In the genomic region with DNA sequence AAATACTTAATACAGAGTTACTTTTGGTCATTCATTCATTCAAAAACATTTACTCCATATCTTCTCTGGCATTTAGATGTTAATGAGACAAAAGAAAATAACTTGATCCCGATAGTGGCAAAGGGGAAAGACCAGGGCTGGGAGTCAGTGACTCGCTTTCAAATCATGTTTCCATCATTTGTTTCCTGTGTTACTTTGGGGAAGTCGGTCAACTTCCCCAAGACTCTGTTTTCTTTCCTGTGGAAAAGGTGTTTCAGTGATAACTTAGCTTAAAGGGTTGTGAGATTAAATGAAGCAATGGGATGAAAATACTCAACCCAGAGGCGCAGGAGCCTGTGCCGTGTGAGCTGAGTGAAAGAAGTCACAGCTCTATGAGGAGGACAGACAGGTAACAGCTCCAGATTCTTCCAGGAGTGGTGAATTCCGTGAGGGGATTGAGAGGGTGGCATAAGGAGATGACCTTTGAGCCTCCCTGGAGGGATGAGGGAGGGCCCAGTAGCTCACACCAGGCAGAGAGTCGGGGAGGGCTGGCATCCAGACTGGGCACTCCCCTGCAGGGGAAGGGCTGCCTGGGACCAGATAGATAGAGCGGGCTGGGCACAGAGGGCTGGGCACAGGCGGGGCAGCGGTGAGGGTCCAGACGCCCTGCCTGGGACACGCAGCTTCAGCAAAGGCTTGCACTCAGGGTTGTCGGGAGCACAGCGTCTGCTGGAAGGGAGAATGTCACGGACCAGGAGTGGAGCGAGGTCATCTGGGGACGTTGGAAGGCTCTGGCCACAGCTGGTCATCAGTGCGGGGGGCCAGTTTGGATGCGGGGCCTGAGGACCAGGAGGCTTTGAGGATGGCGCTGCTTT, we compare ENCODE assay signal across 14 cellular contexts.
DNase-seq lines count a peak whose midpoint lies in the region; ATAC-seq and TF ChIP-seq lines count a peak whose summit lies in the region.
"Had no signal": no experiment of that assay in that cellular context is flagged by ENCODE, and none has a peak within 500 bp of the region (broad histone marks: within the 10 kb centered on the region; RNA-seq: fewer than 3 reads in every experiment).

No MANE protein-coding gene starts in this region.

- H3K27me3 ChIP-seq in uterus = no peaks in the 10 kb centered on the region
- H3K27me3 ChIP-seq: BLaER1 had no signal

- H3K9me3 Mint-ChIP-seq in HFFc6 (no peaks in the 10 kb centered on the region), mesothelial cell of epicardium (no peaks in the 10 kb centered on the region)

- intact Hi-C loops in uterus (cut with DNase I; ENCODE audit: low total_unique reads) = no loop called here

- H3K27ac Mint-ChIP-seq in HFFc6 = peak overlapping the region; percentile 78
- peak overlapping the region; percentile 4 for H3K27ac Mint-ChIP-seq in mesothelial cell of epicardium

- peak overlapping the region in 1 of 2 donors; percentile 36 for H3K27ac ChIP-seq in uterus
- H3K27ac ChIP-seq: BLaER1, prostate gland had no signal

- ATAC-seq in HG03354 (IDR thresholded peaks at IDR 0.05; ENCODE audit: poor library complexity, severe bottlenecking, unreplicated experiment) = no peak

- peaks cover 45% of the 10 kb centered on the region for H3K4me1 Mint-ChIP-seq in HFFc6 (ENCODE audit: low read depth)
- H3K4me1 Mint-ChIP-seq in mesothelial cell of epicardium = peaks cover 10% of the 10 kb centered on the region

- H3K36me3 Mint-ChIP-seq in HFFc6 (ENCODE audit: low read depth) (peaks cover 14% of the 10 kb centered on the region), mesothelial cell of epicardium (peaks cover 33% of the 10 kb centered on the region)

- H3K27me3 Mint-ChIP-seq in HFFc6 (ENCODE audit: insufficient read depth) = peaks cover 7% of the 10 kb centered on the region
- H3K27me3 Mint-ChIP-seq in mesothelial cell of epicardium (ENCODE audit: low read depth) = no peaks in the 10 kb centered on the region
- H3K27me3 Mint-ChIP-seq: brain had no signal

- TF ChIP-seq POLR2A in uterus (IDR thresholded peaks at IDR 0.05) = no peak

- no peaks in the 10 kb centered on the region for H3K4me1 ChIP-seq in uterus
- H3K4me1 ChIP-seq: prostate gland had no signal

- TF ChIP-seq CTCF in HFFc6 (IDR thresholded peaks at IDR 0.05) (no peak), mesothelial cell of epicardium (IDR thresholded peaks at IDR 0.05; ENCODE audit: unreplicated experiment) (no peak), uterus (IDR thresholded peaks at IDR 0.05) (no peak)

- no peak overlapping the region for H3K4me3 ChIP-seq in uterus
- H3K4me3 ChIP-seq: BLaER1, prostate gland had no signal

- H3K4me3 Mint-ChIP-seq in HFFc6 = peak overlapping the region; percentile 20
- H3K4me3 Mint-ChIP-seq in mesothelial cell of epicardium = no peak overlapping the region
- H3K4me3 Mint-ChIP-seq: brain had no signal

- no peaks in the 10 kb centered on the region for H3K9me3 ChIP-seq in uterus
- H3K9me3 ChIP-seq: prostate gland had no signal

- no peaks in the 10 kb centered on the region for H3K36me3 ChIP-seq in uterus
- H3K36me3 ChIP-seq: prostate gland had no signal

- peak; percentile 41 for DNase-seq in AG08395 (ENCODE audit: low spot score)
- DNase-seq in HFFc6 = no peak
- DNase-seq in dermis microvascular lymphatic vessel endothelial cell (ENCODE audit: low read depth in 2 of 2) = peak; percentile 86 to 88
- DNase-seq in mesothelial cell of epicardium (ENCODE audit: low spot score in 2 of 2, unreplicated experiment in 2 of 2) = no peak
- DNase-seq in activated CD4-positive, CD25-positive, alpha-beta regulatory T cell (lab: John Stamatoyannopoulos, UW) = no peak
- no peak for DNase-seq in uterus
- no peak for DNase-seq in hepatic stellate cell (ENCODE audit: low spot score)
- DNase-seq: GF-D8, mesendoderm, NCI-H1436 treated with DMSO at 0.1 percent for 48 hours had no signal

Comparison
In these comparisons a context has a peak if more than half of its experiments do, and no peak if none do; other contexts are left out.
1. DNase-seq: peak in AG08395 (single experiment) and dermis microvascular lymphatic vessel endothelial cell (2 of 2); none in HFFc6 (single experiment), mesothelial cell of epicardium (0 of 2), activated CD4-positive, CD25-positive, alpha-beta regulatory T cell (0 of 4), uterus (0 of 2) and hepatic stellate cell (single experiment).